Comparison of ENCODE assay signal across 14 cellular contexts in the genomic region with DNA sequence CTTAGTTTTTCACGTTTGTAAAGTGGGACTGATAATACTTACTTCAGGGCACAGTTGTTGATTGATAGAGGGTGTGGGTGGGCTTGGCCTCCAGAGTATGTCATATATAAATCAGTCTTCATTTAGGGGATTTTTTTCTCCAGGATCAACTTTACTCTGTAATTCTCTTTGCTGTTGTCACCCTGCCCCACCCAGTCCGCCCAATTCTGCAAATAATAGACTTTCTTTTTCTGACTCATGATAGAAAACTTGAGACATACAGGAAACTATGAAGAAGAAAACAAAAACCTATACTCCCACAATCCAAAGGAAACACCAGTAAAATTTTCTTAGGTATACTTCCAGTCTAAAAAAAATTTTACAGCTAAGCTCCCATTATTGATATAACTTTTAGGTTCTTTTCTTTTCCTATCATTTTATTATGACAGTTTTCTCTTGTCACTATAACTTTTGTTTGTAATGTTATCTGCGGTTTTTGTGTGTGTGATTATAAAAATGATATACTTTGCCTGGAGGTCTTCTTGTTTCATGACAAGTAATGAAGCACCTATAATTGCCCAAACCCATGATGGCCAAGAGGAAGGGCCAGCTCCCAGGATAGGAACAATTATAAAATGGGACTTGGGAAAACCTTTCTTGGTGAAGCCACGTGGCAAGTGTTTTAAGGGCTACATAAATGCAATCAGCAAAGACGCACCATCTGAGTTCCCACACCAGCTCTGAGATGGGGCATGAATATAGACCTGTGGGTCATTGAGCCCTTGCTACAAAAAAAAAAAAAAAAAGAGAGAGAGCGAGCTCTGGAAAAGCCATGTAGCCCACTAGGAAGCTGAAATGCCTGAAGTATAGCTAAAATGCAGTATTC.
DNase-seq lines count a peak whose midpoint lies in the region; ATAC-seq and TF ChIP-seq lines count a peak whose summit lies in the region.
"Had no signal": no experiment of that assay in that cellular context is flagged by ENCODE, and none has a peak within 500 bp of the region (broad histone marks: within the 10 kb centered on the region; RNA-seq: fewer than 3 reads in every experiment).

No MANE protein-coding gene starts in this region.

- TF ChIP-seq CTCF in osteoblast (IDR thresholded peaks at IDR 0.05; ENCODE audit: extremely low read depth, low read depth, low read length) (no peak), A673 (conservative IDR thresholded peaks at IDR 0.05; ENCODE audit: low read depth, low read length) (no peak)

- no peak overlapping the region for H3K27ac Mint-ChIP-seq in activated CD4-positive, alpha-beta memory T cell treated with anti-CD3 and anti-CD28 coated beads for 36 hours
- no peak overlapping the region for H3K27ac Mint-ChIP-seq in activated CD4-positive, alpha-beta memory T cell treated with anti-CD3 and anti-CD28 coated beads, Interleukin-2, amount 10 ng/mL, durations not matched to agents 7 days and 5 days
- peak overlapping the region; percentile 4 for H3K27ac Mint-ChIP-seq in activated naive CD8-positive, alpha-beta T cell treated with anti-CD3 and anti-CD28 coated beads, Interleukin-2, amount 50 U/mL, for 24 hours
- peak overlapping the region in 3 of 9 donors; percentile 12 to 70 (median 67) for H3K27ac Mint-ChIP-seq in naive thymus-derived CD4-positive, alpha-beta T cell
- H3K27ac Mint-ChIP-seq: naive B cell had no signal

- H3K36me3 Mint-ChIP-seq in activated CD4-positive, alpha-beta memory T cell treated with anti-CD3 and anti-CD28 coated beads for 36 hours: no peaks in the 10 kb centered on the region
- no peaks in the 10 kb centered on the region for H3K36me3 Mint-ChIP-seq in activated CD4-positive, alpha-beta memory T cell treated with anti-CD3 and anti-CD28 coated beads, Interleukin-2, amount 10 ng/mL, durations not matched to agents 7 days and 5 days (ENCODE audit: low read depth)
- no peaks in the 10 kb centered on the region for H3K36me3 Mint-ChIP-seq in activated naive CD8-positive, alpha-beta T cell treated with anti-CD3 and anti-CD28 coated beads, Interleukin-2, amount 50 U/mL, for 24 hours (ENCODE audit: low read depth)
- H3K36me3 Mint-ChIP-seq in naive thymus-derived CD4-positive, alpha-beta T cell: peaks cover 0 to 4% (median 0%) of the 10 kb centered on the region in 5 donors
- H3K36me3 Mint-ChIP-seq: naive B cell had no signal

- H3K4me1 ChIP-seq in osteoblast (ENCODE audit: insufficient read depth, low read length) (peaks cover 12% of the 10 kb centered on the region), A673 (ENCODE audit: insufficient read depth, low read length, poor library complexity, severe bottlenecking) (no peaks in the 10 kb centered on the region)
- peaks cover 0 to 13% of the 10 kb centered on the region in 2 donors for H3K4me1 ChIP-seq in naive thymus-derived CD4-positive, alpha-beta T cell (ENCODE audit: control insufficient read depth in 2 of 2, insufficient read depth in 2 of 2, low read length in 2 of 2)

- peak; percentile 40 for DNase-seq in activated CD4-positive, alpha-beta memory T cell treated with anti-CD3 and anti-CD28 coated beads for 36 hours
- DNase-seq in activated CD4-positive, alpha-beta memory T cell treated with anti-CD3 and anti-CD28 coated beads, Interleukin-2, amount 10 ng/mL, durations not matched to agents 7 days and 5 days: no peak
- peak; percentile 36 for DNase-seq in LoVo (ENCODE audit: low spot score)
- no peak for DNase-seq in activated naive CD8-positive, alpha-beta T cell treated with anti-CD3 and anti-CD28 coated beads, Interleukin-2, amount 50 U/mL, for 24 hours
- DNase-seq in osteoblast (ENCODE audit: insufficient read length, low spot score, missing footprints): peak; percentile 83
- DNase-seq in naive thymus-derived CD4-positive, alpha-beta T cell: no peak
- no peak for DNase-seq in NCI-H2227 treated with DMSO at 0.1 percent for 48 hours (lab: John Stamatoyannopoulos, UW)
- DNase-seq in A673 (ENCODE audit: low spot score): no peak
- DNase-seq: activated CD8-positive, alpha-beta memory T cell treated with anti-CD3 and anti-CD28 coated beads, Interleukin-2, amount 50 U/mL, for 48 hours; naive B cell; NCI-H2171 treated with DMSO at 0.1 percent for 48 hours had no signal

- H3K27me3 ChIP-seq in osteoblast (ENCODE audit: insufficient read depth, low read length) (no peaks in the 10 kb centered on the region), A673 (replicated peaks; ENCODE audit: insufficient read depth, low read depth, low read length, poor library complexity) (no peaks in the 10 kb centered on the region)
- no peaks in the 10 kb centered on the region for H3K27me3 ChIP-seq in naive thymus-derived CD4-positive, alpha-beta T cell (ENCODE audit: control insufficient read depth in 2 of 2, insufficient read depth in 2 of 2, low read length in 2 of 2)
- H3K27me3 ChIP-seq: right atrium auricular region, vagina had no signal

- H3K4me3 Mint-ChIP-seq in activated CD4-positive, alpha-beta memory T cell treated with anti-CD3 and anti-CD28 coated beads for 36 hours: no peak overlapping the region
- H3K4me3 Mint-ChIP-seq in activated CD4-positive, alpha-beta memory T cell treated with anti-CD3 and anti-CD28 coated beads, Interleukin-2, amount 10 ng/mL, durations not matched to agents 7 days and 5 days: no peak overlapping the region
- no peak overlapping the region for H3K4me3 Mint-ChIP-seq in activated naive CD8-positive, alpha-beta T cell treated with anti-CD3 and anti-CD28 coated beads, Interleukin-2, amount 50 U/mL, for 24 hours
- peak overlapping the region in 1 of 10 donors; percentile 44 for H3K4me3 Mint-ChIP-seq in naive thymus-derived CD4-positive, alpha-beta T cell
- H3K4me3 Mint-ChIP-seq: central memory CD8-positive, alpha-beta T cell; naive B cell had no signal

- no TSS peak for BruUV-seq in A673 (replicated peaks; lab: Mats Ljungman, UMichigan)

- H3K4me1 Mint-ChIP-seq in activated CD4-positive, alpha-beta memory T cell treated with anti-CD3 and anti-CD28 coated beads for 36 hours (ENCODE audit: low read depth): peaks cover 22% of the 10 kb centered on the region
- peaks cover 18% of the 10 kb centered on the region for H3K4me1 Mint-ChIP-seq in activated CD4-positive, alpha-beta memory T cell treated with anti-CD3 and anti-CD28 coated beads, Interleukin-2, amount 10 ng/mL, durations not matched to agents 7 days and 5 days
- H3K4me1 Mint-ChIP-seq in activated naive CD8-positive, alpha-beta T cell treated with anti-CD3 and anti-CD28 coated beads, Interleukin-2, amount 50 U/mL, for 24 hours: peaks cover 32% of the 10 kb centered on the region
- H3K4me1 Mint-ChIP-seq in naive thymus-derived CD4-positive, alpha-beta T cell: peaks cover 15 to 48% (median 42%) of the 10 kb centered on the region in 7 donors
- H3K4me1 Mint-ChIP-seq: naive B cell had no signal

- no peaks in the 10 kb centered on the region for H3K9me3 ChIP-seq in osteoblast (ENCODE audit: low read depth, low read length)
- no peaks in the 10 kb centered on the region for H3K9me3 ChIP-seq in naive thymus-derived CD4-positive, alpha-beta T cell (ENCODE audit: control insufficient read depth in 2 of 3, low read length in 3 of 3)
- H3K9me3 ChIP-seq in A673 (ENCODE audit: low read depth, low read length, poor library complexity, severe bottlenecking): no peaks in the 10 kb centered on the region
- H3K9me3 ChIP-seq: right atrium auricular region, vagina had no signal

- H3K27ac ChIP-seq in osteoblast (ENCODE audit: low read depth, low read length) (peak overlapping the region; percentile 72), A673 (ENCODE audit: low read depth, low read length, poor library complexity, severe bottlenecking) (no peak overlapping the region)
- no peak overlapping the region for H3K27ac ChIP-seq in naive thymus-derived CD4-positive, alpha-beta T cell (ENCODE audit: low read depth, low read length)
- H3K27ac ChIP-seq: right atrium auricular region, vagina had no signal

- no peak overlapping the region for H3K4me3 ChIP-seq in osteoblast (ENCODE audit: insufficient read depth, low read length)
- no peak overlapping the region for H3K4me3 ChIP-seq in naive thymus-derived CD4-positive, alpha-beta T cell (ENCODE audit: low read length)
- H3K4me3 ChIP-seq in A673 (ENCODE audit: low read depth, low read length, poor library complexity, severe bottlenecking): no peak overlapping the region
- H3K4me3 ChIP-seq: right atrium auricular region, vagina had no signal

- peak overlapping the region; percentile 5 for H2AFZ ChIP-seq in osteoblast (ENCODE audit: low read length)

- H3K36me3 ChIP-seq in osteoblast (ENCODE audit: insufficient read depth, low read length) (no peaks in the 10 kb centered on the region), A673 (ENCODE audit: insufficient read depth, low read length, poor library complexity, severe bottlenecking) (no peaks in the 10 kb centered on the region)
- no peaks in the 10 kb centered on the region for H3K36me3 ChIP-seq in naive thymus-derived CD4-positive, alpha-beta T cell (ENCODE audit: control insufficient read depth in 2 of 3, insufficient read depth in 3 of 3, low read length in 3 of 3)
- H3K36me3 ChIP-seq: right atrium auricular region, vagina had no signal

- no peaks in the 10 kb centered on the region for H3K79me2 ChIP-seq in osteoblast (ENCODE audit: insufficient read depth, low read length)

- CTCF ChIA-PET in activated CD4-positive, alpha-beta memory T cell treated with anti-CD3 and anti-CD28 coated beads for 36 hours (lab: Charles Lee): no interaction called here
- CTCF ChIA-PET in activated CD4-positive, alpha-beta memory T cell treated with anti-CD3 and anti-CD28 coated beads, Interleukin-2, amount 10 ng/mL, durations not matched to agents 7 days and 5 days (lab: Charles Lee): no interaction called here
- CTCF ChIA-PET in naive thymus-derived CD4-positive, alpha-beta T cell (lab: Charles Lee): interaction anchor here (0.6 to 0.7 kb wide), 2 partner anchors 134 to 765 kb away, joined by 3 to 4 read pairs; no protein-coding TSS in a partner anchor
- CTCF ChIA-PET in A673 (lab: Charles Lee): no interaction called here

- POLR2A ChIA-PET in activated CD4-positive, alpha-beta memory T cell treated with anti-CD3 and anti-CD28 coated beads for 36 hours (lab: Charles Lee): no interaction called here
- POLR2A ChIA-PET in activated CD4-positive, alpha-beta memory T cell treated with anti-CD3 and anti-CD28 coated beads, Interleukin-2, amount 10 ng/mL, durations not matched to agents 7 days and 5 days (lab: Charles Lee): no interaction called here
- POLR2A ChIA-PET in naive thymus-derived CD4-positive, alpha-beta T cell (lab: Charles Lee): interaction anchor here (0.6 kb wide), 1 partner anchor 562 kb away, joined by 3 read pairs; no protein-coding TSS in a partner anchor
- POLR2A ChIA-PET in A673 (lab: Charles Lee; ENCODE audit: low non-redundant PET): no interaction called here

- no peaks in the 10 kb centered on the region for H3K9me3 Mint-ChIP-seq in activated CD4-positive, alpha-beta memory T cell treated with anti-CD3 and anti-CD28 coated beads for 36 hours
- H3K9me3 Mint-ChIP-seq in activated CD4-positive, alpha-beta memory T cell treated with anti-CD3 and anti-CD28 coated beads, Interleukin-2, amount 10 ng/mL, durations not matched to agents 7 days and 5 days: no peaks in the 10 kb centered on the region
- no peaks in the 10 kb centered on the region for H3K9me3 Mint-ChIP-seq in activated naive CD8-positive, alpha-beta T cell treated with anti-CD3 and anti-CD28 coated beads, Interleukin-2, amount 50 U/mL, for 24 hours
- H3K9me3 Mint-ChIP-seq in naive thymus-derived CD4-positive, alpha-beta T cell: peaks cover 0 to 3% (median 0%) of the 10 kb centered on the region in 11 donors
- H3K9me3 Mint-ChIP-seq: central memory CD8-positive, alpha-beta T cell had no signal

- H3K27me3 Mint-ChIP-seq in activated CD4-positive, alpha-beta memory T cell treated with anti-CD3 and anti-CD28 coated beads for 36 hours: peaks cover 8% of the 10 kb centered on the region
- peaks cover 3% of the 10 kb centered on the region for H3K27me3 Mint-ChIP-seq in activated CD4-positive, alpha-beta memory T cell treated with anti-CD3 and anti-CD28 coated beads, Interleukin-2, amount 10 ng/mL, durations not matched to agents 7 days and 5 days
- H3K27me3 Mint-ChIP-seq in activated naive CD8-positive, alpha-beta T cell treated with anti-CD3 and anti-CD28 coated beads, Interleukin-2, amount 50 U/mL, for 24 hours: no peaks in the 10 kb centered on the region
- H3K27me3 Mint-ChIP-seq in naive thymus-derived CD4-positive, alpha-beta T cell: peaks cover 0 to 3% (median 0%) of the 10 kb centered on the region in 5 donors

- peak overlapping the region; percentile 40 for H3K4me2 ChIP-seq in osteoblast (ENCODE audit: insufficient read depth, low read length)

- intact Hi-C loops in activated CD4-positive, alpha-beta memory T cell treated with anti-CD3 and anti-CD28 coated beads for 36 hours (cut with micrococcal nuclease): loop anchor here (1.0 to 5.0 kb wide), 2 partner anchors 17 to 84 kb away; no protein-coding TSS in a partner anchor
- intact Hi-C loops in naive thymus-derived CD4-positive, alpha-beta T cell (cut with micrococcal nuclease): no loop called here
- intact Hi-C loops in A673 (cut with micrococcal nuclease; ENCODE audit: unreplicated experiment): no loop called here

- no peaks in the 10 kb centered on the region for H4K20me1 ChIP-seq in osteoblast (ENCODE audit: insufficient read depth, low read length)

- peak; percentile 85 for ATAC-seq in activated naive CD8-positive, alpha-beta T cell treated with anti-CD3 and anti-CD28 coated beads, Interleukin-2, amount 50 U/mL, for 24 hours
- ATAC-seq in naive thymus-derived CD4-positive, alpha-beta T cell: no peak

Comparison
In these comparisons a context has a peak if more than half of its experiments do, and no peak if none do; other contexts are left out.
1. DNase-seq: peak in activated CD4-positive, alpha-beta memory T cell treated with anti-CD3 and anti-CD28 coated beads for 36 hours (single experiment), LoVo (single experiment) and osteoblast (single experiment); none in activated CD4-positive, alpha-beta memory T cell treated with anti-CD3 and anti-CD28 coated beads, Interleukin-2, amount 10 ng/mL, durations not matched to agents 7 days and 5 days (single experiment), activated naive CD8-positive, alpha-beta T cell treated with anti-CD3 and anti-CD28 coated beads, Interleukin-2, amount 50 U/mL, for 24 hours (single experiment), naive thymus-derived CD4-positive, alpha-beta T cell (0 of 9), NCI-H2227 treated with DMSO at 0.1 percent for 48 hours (single experiment) and A673 (single experiment).